ENCODE assay signal across 8 cellular contexts in the genomic region with DNA sequence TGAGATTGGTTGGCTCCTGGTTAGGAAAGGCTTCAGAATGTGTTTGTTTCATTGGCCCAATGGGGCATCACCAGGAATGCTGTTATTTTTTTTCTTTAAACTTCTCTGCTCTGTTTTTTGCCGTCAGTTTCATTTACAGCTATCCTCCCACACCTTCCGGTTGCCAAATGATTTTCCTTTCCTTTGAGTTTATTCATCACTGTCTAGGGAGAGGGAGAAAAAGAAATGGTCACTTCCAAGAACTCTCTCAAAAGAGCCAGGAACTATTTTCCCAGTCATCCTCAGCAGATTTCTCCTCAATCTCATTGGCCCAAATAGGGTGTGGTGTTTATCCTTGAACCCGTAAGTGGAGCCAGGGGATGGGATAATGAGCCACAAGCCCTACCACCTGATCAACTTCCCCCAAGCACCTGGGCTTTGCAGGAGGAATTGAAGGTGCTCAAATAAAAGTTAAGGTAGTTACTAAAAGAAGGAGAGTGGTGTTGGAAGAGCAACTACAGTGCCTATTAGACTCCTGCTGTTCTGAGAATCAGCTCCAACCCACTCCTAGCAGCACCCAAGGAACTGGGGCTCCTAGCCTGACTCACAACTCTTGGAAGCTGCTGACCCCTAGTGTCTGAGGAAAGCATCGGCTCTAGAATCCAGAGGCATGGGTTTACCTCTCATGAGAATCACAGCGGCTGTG. TPM values are rescaled to one million over a fixed set of nuclear protein-coding genes. Genes with fewer than 3 reads are reported as not detected.
DNase-seq lines count a peak whose midpoint lies in the region; ATAC-seq and TF ChIP-seq lines count a peak whose summit lies in the region.

No MANE protein-coding gene starts in this region.

- no peaks in the 10 kb centered on the region for H3K27me3 ChIP-seq in Peyer's patch

- TF ChIP-seq POLR2A in Peyer's patch (IDR thresholded peaks at IDR 0.05): no peak

- peak; percentile 96 for ATAC-seq in left lobe of liver

- no peak overlapping the region for H3K4me3 ChIP-seq in Peyer's patch

- peak; percentile 80 for TF ChIP-seq CTCF in GM12801 (IDR thresholded peaks at IDR 0.05; ENCODE audit: extremely low read depth, insufficient read length)
- peak in 5 of 6 experiments; percentile 23 to 93 (median 84) for TF ChIP-seq CTCF in Peyer's patch (IDR thresholded peaks at IDR 0.05)

- H3K36me3 ChIP-seq in Peyer's patch: no peaks in the 10 kb centered on the region

- peak overlapping the region in 1 of 4 donors; percentile 24 for H3K27ac ChIP-seq in Peyer's patch

- DNase-seq in A172 (ENCODE audit: low spot score) (peak; percentile 86), HCEC 1CT (peak; percentile 91), LoVo (ENCODE audit: low spot score) (peak; percentile 84), Peyer's patch (peak in 1 of 3 donors; percentile 79), cerebellum (ENCODE audit: low spot score) (peak; percentile 70), left lobe of liver (ENCODE audit: low spot score) (peak; percentile 64), stromal cell of bone marrow (ENCODE audit: low read depth) (peak; percentile 87)

- H3K9me3 ChIP-seq in Peyer's patch: no peaks in the 10 kb centered on the region

- H3K4me1 ChIP-seq in Peyer's patch: no peaks in the 10 kb centered on the region

RNA-seq across cellular contexts. Expression of gene SCHIP1, which starts 34.8 kb away (rescaled TPM):
- 0.43 and 43.0 TPM in 2 replicates for total RNA-seq in A172 (2014; rRNA removed; shearing (Covaris generic))
- total RNA-seq in Peyer's patch: 1 to 10 TPM in 3 of 4 donors, under 1 TPM in 1; 0.76 to 6.6 (median 2.4) TPM
- 57.3 TPM for total RNA-seq in cerebellum
- total RNA-seq in left lobe of liver: 2.3 TPM
